In genomic region chr17:81869221-81870154, GRCh38 we compare ENCODE assay signal across 1 cellular context.
TF ChIP-seq lines count a peak whose summit lies in the region.

No MANE protein-coding gene starts in this region.

TF ChIP-seq in HEK293, 187 proteins besides CTCF, POLR2A, EP300 and RAD21 (continued from another document and continues in another):
- TF ChIP-seq ZBTB26 (tag by site-specific recombination; optimal IDR thresholded peaks at IDR 0.05): peak; percentile 81
- peak; percentile 38 for TF ChIP-seq PRDM4 (tag by site-specific recombination; IDR thresholded peaks at IDR 0.05)
- peak; percentile 70; the same call in 1 of the 2 replicates for TF ChIP-seq ZSCAN23 (tag by site-specific recombination; IDR thresholded peaks at IDR 0.05)
- TF ChIP-seq ZNF777 (tag by site-specific recombination; IDR thresholded peaks at IDR 0.05; ENCODE audit: borderline replicate concordance): no peak
- peak; percentile 32; the same call in 1 of the 2 replicates for TF ChIP-seq KLF17 (tag by site-specific recombination; IDR thresholded peaks at IDR 0.05)
- peak; percentile 86 for TF ChIP-seq ZSCAN30 (tag by site-specific recombination; IDR thresholded peaks at IDR 0.05)
- peak; percentile 74; the same call in 1 of the 2 replicates for TF ChIP-seq ZBTB7A (tag by site-specific recombination; IDR thresholded peaks at IDR 0.05; ENCODE audit: low read depth)
- no peak for TF ChIP-seq ZNF132 (tag by site-specific recombination; IDR thresholded peaks at IDR 0.05; ENCODE audit: borderline replicate concordance)
- peak; percentile 90 for TF ChIP-seq SCRT1 (tag by site-specific recombination; IDR thresholded peaks at IDR 0.05; ENCODE audit: borderline replicate concordance)
- TF ChIP-seq REST (tag by site-specific recombination; IDR thresholded peaks at IDR 0.05): 0 out of 2 replicates have a peak, but pooled peaks have one; percentile 45
- TF ChIP-seq ZNF626 (tag by site-specific recombination; IDR thresholded peaks at IDR 0.05): no peak
- TF ChIP-seq ZNF843 (tag by site-specific recombination; IDR thresholded peaks at IDR 0.05): peak; percentile 53
- peak; percentile 9; the same call in 1 of the 2 replicates for TF ChIP-seq ZNF398 (tag by site-specific recombination; IDR thresholded peaks at IDR 0.05)
- peak; percentile 74 for TF ChIP-seq ZNF2 (tag by site-specific recombination; IDR thresholded peaks at IDR 0.05)
- TF ChIP-seq GLIS2 (tag by site-specific recombination; IDR thresholded peaks at IDR 0.05): peak; percentile 96
- 0 out of 2 replicates have a peak, but pooled peaks have one; percentile 7 for TF ChIP-seq ZNF623 (tag by site-specific recombination; IDR thresholded peaks at IDR 0.05)
- no peak for TF ChIP-seq ZNF530 (tag by site-specific recombination; IDR thresholded peaks at IDR 0.05; ENCODE audit: low read depth)
- TF ChIP-seq ZIC2 (tag by site-specific recombination; IDR thresholded peaks at IDR 0.05): peak; percentile 97
- TF ChIP-seq SCRT2 (tag by site-specific recombination; IDR thresholded peaks at IDR 0.05): peak; percentile 95
- 0 out of 2 replicates have a peak, but pooled peaks have one; percentile 18 for TF ChIP-seq OVOL3 (tag by site-specific recombination; IDR thresholded peaks at IDR 0.05)
- peak; percentile 82; the same call in 1 of the 2 replicates for TF ChIP-seq ZNF610 (tag by site-specific recombination; IDR thresholded peaks at IDR 0.05; ENCODE audit: borderline replicate concordance)
- TF ChIP-seq EGR2 (tag by site-specific recombination; IDR thresholded peaks at IDR 0.05; ENCODE audit: low read depth): peak; percentile 75
- TF ChIP-seq ZNF19 (tag by site-specific recombination; IDR thresholded peaks at IDR 0.05; ENCODE audit: low read depth): no peak
- peak; percentile 48; the same call in 1 of the 2 replicates for TF ChIP-seq ZNF639 (tag by site-specific recombination; IDR thresholded peaks at IDR 0.05)
- TF ChIP-seq ZFP3 (tag by site-specific recombination; IDR thresholded peaks at IDR 0.05; ENCODE audit: low read depth): no peak
- peak; percentile 57; the same call in 1 of the 2 replicates for TF ChIP-seq ZBTB17 (tag by site-specific recombination; IDR thresholded peaks at IDR 0.05)
- TF ChIP-seq TCF7L2 (IDR thresholded peaks at IDR 0.05; ENCODE audit: borderline replicate concordance, low read depth, low read length): no peak
- peak; percentile 56 for TF ChIP-seq ZNF24 (tag by site-specific recombination; IDR thresholded peaks at IDR 0.05)
- TF ChIP-seq WT1 (tag by site-specific recombination; IDR thresholded peaks at IDR 0.05): peak; percentile 53; the same call in 1 of the 2 replicates
- TF ChIP-seq ZNF785 (tag by site-specific recombination; IDR thresholded peaks at IDR 0.05): peak; percentile 57; the same call in 1 of the 2 replicates
- TF ChIP-seq ZNF580 (tag by site-specific recombination; IDR thresholded peaks at IDR 0.05): no peak
- peak; percentile 8 for TF ChIP-seq SP2 (tag by site-specific recombination; IDR thresholded peaks at IDR 0.05)
- no peak for TF ChIP-seq ZNF791 (tag by site-specific recombination; IDR thresholded peaks at IDR 0.05)
- TF ChIP-seq KLF10 (tag by site-specific recombination; IDR thresholded peaks at IDR 0.05): peak; percentile 17; the same call in 1 of the 2 replicates
- no peak for TF ChIP-seq SALL2 (tag by site-specific recombination; IDR thresholded peaks at IDR 0.05; ENCODE audit: borderline replicate concordance)
- TF ChIP-seq ZNF394 (tag by site-specific recombination; IDR thresholded peaks at IDR 0.05; ENCODE audit: borderline replicate concordance): 0 out of 2 replicates have a peak, but pooled peaks have one; percentile 34
- TF ChIP-seq ZNF146 (tag by site-specific recombination; IDR thresholded peaks at IDR 0.05): 0 out of 2 replicates have a peak, but pooled peaks have one; percentile 7
- TF ChIP-seq ZFP69B (tag by site-specific recombination; IDR thresholded peaks at IDR 0.05): peak; percentile 11
- TF ChIP-seq ZFHX2 (tag by site-specific recombination; conservative IDR thresholded peaks at IDR 0.05): peak; percentile 89
- peak; percentile 53 for TF ChIP-seq PATZ1 (tag by site-specific recombination; IDR thresholded peaks at IDR 0.05)
- TF ChIP-seq SP7 (tag by site-specific recombination; IDR thresholded peaks at IDR 0.05): peak; percentile 54; the same call in 1 of the 2 replicates
- peak; percentile 68 for TF ChIP-seq ZBTB10 (tag by site-specific recombination; IDR thresholded peaks at IDR 0.05)
- peak; percentile 43; the same call in 1 of the 2 replicates for TF ChIP-seq ZNF76 (tag by site-specific recombination; IDR thresholded peaks at IDR 0.05; ENCODE audit: borderline replicate concordance, low read depth)
- TF ChIP-seq ZNF10 (tag by site-specific recombination; IDR thresholded peaks at IDR 0.05): 0 out of 2 replicates have a peak, but pooled peaks have one; percentile 14
- TF ChIP-seq ZBTB20 (tag by site-specific recombination; IDR thresholded peaks at IDR 0.05): peak; percentile 96
- peak; percentile 22; the same call in 1 of the 2 replicates for TF ChIP-seq YY1 (tag by site-specific recombination; IDR thresholded peaks at IDR 0.05)
